ENCODE assay signal across 15 cellular contexts in the genomic region with DNA sequence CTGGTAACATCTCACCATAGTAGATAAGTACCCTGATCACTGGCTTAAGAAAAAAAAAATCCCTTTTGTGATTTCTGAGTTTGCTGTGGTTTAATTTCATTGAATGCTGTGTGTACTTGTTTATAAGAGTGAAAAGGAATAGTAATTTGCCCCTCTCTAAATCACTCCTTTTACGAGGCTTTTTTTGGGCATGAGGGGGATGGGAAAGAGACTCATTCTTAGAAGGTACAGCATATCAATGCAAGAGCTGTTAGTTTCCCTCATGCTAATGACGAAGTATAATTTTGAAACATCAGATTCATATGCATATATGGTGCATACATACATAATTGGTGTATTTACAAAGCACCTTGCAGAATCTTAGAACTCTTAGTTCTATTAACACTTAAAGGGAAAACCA. TPM values are rescaled to one million over a fixed set of nuclear protein-coding genes. Genes with fewer than 3 reads are reported as not detected.
A peak's percentile ranks its signal among the peaks of the same experiment; 100 is the strongest.
DNase-seq lines count a peak whose midpoint lies in the region; ATAC-seq and TF ChIP-seq lines count a peak whose summit lies in the region.
"Had no signal": no experiment of that assay in that cellular context is flagged by ENCODE, and none has a peak within 500 bp of the region (broad histone marks: within the 10 kb centered on the region; RNA-seq: fewer than 3 reads in every experiment).

No MANE protein-coding gene starts in this region.

- H3K27ac Mint-ChIP-seq in natural killer cell, result no peak overlapping the region
- H3K27ac Mint-ChIP-seq in activated CD4-positive, alpha-beta T cell treated with anti-CD3 and anti-CD28 coated beads for 36 hours, result no peak overlapping the region

- POLR2A ChIA-PET in activated CD4-positive, alpha-beta T cell treated with anti-CD3 and anti-CD28 coated beads for 36 hours (lab: Charles Lee), result no interaction called here
- POLR2A ChIA-PET in HEK293T (lab: Yijun Ruan, JAX), result no interaction called here

- CTCF ChIA-PET in activated CD4-positive, alpha-beta T cell treated with anti-CD3 and anti-CD28 coated beads for 36 hours (lab: Charles Lee), result no interaction called here
- CTCF ChIA-PET in HEK293T (lab: Yijun Ruan, JAX), result interaction anchor here (0.6 kb wide), 1 partner anchor 166 kb away, joined by 5 read pairs; no protein-coding TSS in a partner anchor

- TF ChIP-seq POLR2A in uterus (IDR thresholded peaks at IDR 0.05), result no peak

- H3K27me3 Mint-ChIP-seq in natural killer cell (ENCODE audit: low read depth in 2 of 2), result peaks cover 17 to 30% of the 10 kb centered on the region in 2 donors
- H3K27me3 Mint-ChIP-seq in activated CD4-positive, alpha-beta T cell treated with anti-CD3 and anti-CD28 coated beads for 36 hours, result peaks cover 14% of the 10 kb centered on the region

- TF ChIP-seq CTCF in left ventricle myocardium inferior (IDR thresholded peaks at IDR 0.05; ENCODE audit: borderline replicate concordance) (no peak), dorsolateral prefrontal cortex (IDR thresholded peaks at IDR 0.05 in 54 of 56, conservative IDR thresholded peaks at IDR 0.05 in 2 of 56; ENCODE audit: low read depth in 1 of 56, partially characterized antibody in 56 of 56) (no peak), natural killer cell (IDR thresholded peaks at IDR 0.05) (no peak), uterus (IDR thresholded peaks at IDR 0.05) (no peak)

- peaks cover 29 to 36% of the 10 kb centered on the region in 2 donors for H3K4me1 Mint-ChIP-seq in natural killer cell
- H3K4me1 Mint-ChIP-seq in activated CD4-positive, alpha-beta T cell treated with anti-CD3 and anti-CD28 coated beads for 36 hours, result peaks cover 22% of the 10 kb centered on the region

- H3K27me3 ChIP-seq in left ventricle myocardium inferior (ENCODE audit: low read depth), result no peaks in the 10 kb centered on the region
- H3K27me3 ChIP-seq in dorsolateral prefrontal cortex, result no peaks in the 10 kb centered on the region
- H3K27me3 ChIP-seq in uterus, result no peaks in the 10 kb centered on the region
- H3K27me3 ChIP-seq: Peyer's patch, tibial nerve had no signal

- H3K9me3 ChIP-seq in left ventricle myocardium inferior (replicated peaks) (peaks cover 11% of the 10 kb centered on the region), uterus (no peaks in the 10 kb centered on the region)
- H3K9me3 ChIP-seq: Peyer's patch had no signal

- intact Hi-C loops in left ventricle myocardium inferior (cut with micrococcal nuclease), result no loop called here
- intact Hi-C loops in cardiac septum (cut with DNase I), result loop anchor here (5.0 to 10.0 kb wide), 4 partner anchors 35 to 317 kb away; a partner anchor contains a TSS
- intact Hi-C loops in dorsolateral prefrontal cortex (cut with DNase I), result loop anchor here (5.0 to 10.0 kb wide), 9 partner anchors 55 to 380 kb away; a partner anchor contains a TSS
- intact Hi-C loops in natural killer cell (cut with micrococcal nuclease), result loop anchor here (5.0 to 10.0 kb wide), 2 partner anchors 315 to 1147 kb away; a partner anchor contains a TSS
- intact Hi-C loops in uterus (cut with DNase I; ENCODE audit: low total_unique reads), result no loop called here
- intact Hi-C loops in activated CD4-positive, alpha-beta T cell treated with anti-CD3 and anti-CD28 coated beads for 36 hours (cut with DNase I, micrococcal nuclease), result loop anchor here (5.0 to 10.0 kb wide), 5 partner anchors 165 to 1147 kb away; a partner anchor contains a TSS

- H3K27ac ChIP-seq in left ventricle myocardium inferior (replicated peaks), result peak overlapping the region; percentile 90
- peak overlapping the region in 57 of 59 donors; percentile 53 to 98 (median 90) for H3K27ac ChIP-seq in dorsolateral prefrontal cortex
- H3K27ac ChIP-seq in uterus, result peak overlapping the region; percentile 46 to 86

- H3K36me3 Mint-ChIP-seq in natural killer cell, result no peaks in the 10 kb centered on the region
- H3K36me3 Mint-ChIP-seq in activated CD4-positive, alpha-beta T cell treated with anti-CD3 and anti-CD28 coated beads for 36 hours (ENCODE audit: low read depth), result no peaks in the 10 kb centered on the region

- no peaks in the 10 kb centered on the region for H3K9me3 Mint-ChIP-seq in natural killer cell
- no peaks in the 10 kb centered on the region for H3K9me3 Mint-ChIP-seq in activated CD4-positive, alpha-beta T cell treated with anti-CD3 and anti-CD28 coated beads for 36 hours (ENCODE audit: low read depth)

- ATAC-seq in natural killer cell, result no peak
- no peak for ATAC-seq in activated CD4-positive, alpha-beta T cell treated with anti-CD3 and anti-CD28 coated beads for 36 hours
- ATAC-seq: naive thymus-derived CD4-positive, alpha-beta T cell had no signal

- DNase-seq in left ventricle myocardium inferior (no peak), cardiac septum (ENCODE audit: low spot score) (no peak), dorsolateral prefrontal cortex (no peak), natural killer cell (no peak), uterus (no peak), HEK293T (ENCODE audit: extremely low spot score) (no peak), glomerular visceral epithelial cell (ENCODE audit: extremely low spot score) (no peak)
- no peak for DNase-seq in activated CD4-positive, alpha-beta T cell treated with anti-CD3 and anti-CD28 coated beads for 36 hours
- DNase-seq: DMS153; kidney glomerular epithelial cell; naive thymus-derived CD4-positive, alpha-beta T cell; NCI-H446; Peyer's patch; T-helper 1 cell had no signal

- peaks cover 65% of the 10 kb centered on the region for H3K4me1 ChIP-seq in left ventricle myocardium inferior
- peaks cover 0 to 5% of the 10 kb centered on the region in 2 donors for H3K4me1 ChIP-seq in uterus

- peak overlapping the region; percentile 30 for H3K4me3 Mint-ChIP-seq in natural killer cell
- no peak overlapping the region for H3K4me3 Mint-ChIP-seq in activated CD4-positive, alpha-beta T cell treated with anti-CD3 and anti-CD28 coated beads for 36 hours

- H3K36me3 ChIP-seq in left ventricle myocardium inferior (no peaks in the 10 kb centered on the region), uterus (no peaks in the 10 kb centered on the region)
- H3K36me3 ChIP-seq: Peyer's patch, tibial nerve had no signal

- peak overlapping the region; percentile 11 for H3K4me3 ChIP-seq in left ventricle myocardium inferior
- peak overlapping the region in 48 of 59 donors; percentile 0 to 88 (median 26) for H3K4me3 ChIP-seq in dorsolateral prefrontal cortex
- H3K4me3 ChIP-seq in uterus, result peak overlapping the region; percentile 1 to 3
- H3K4me3 ChIP-seq: Peyer's patch had no signal

TF ChIP-seq in HEK293T, 16 proteins besides CTCF, POLR2A, EP300 and RAD21:
- TF ChIP-seq L3MBTL2 (conservative IDR thresholded peaks at IDR 0.05) (no peak), CTBP1 (IDR thresholded peaks at IDR 0.05; ENCODE audit: borderline replicate concordance) (no peak), HDGF (IDR thresholded peaks at IDR 0.05; ENCODE audit: borderline replicate concordance) (no peak), SUZ12 (IDR thresholded peaks at IDR 0.05) (no peak), FOXM1 (IDR thresholded peaks at IDR 0.05; ENCODE audit: borderline replicate concordance) (no peak), BHLHE40 (IDR thresholded peaks at IDR 0.05; ENCODE audit: borderline replicate concordance) (no peak), LEF1 (IDR thresholded peaks at IDR 0.05; ENCODE audit: borderline replicate concordance) (no peak), NFRKB (IDR thresholded peaks at IDR 0.05) (no peak), ELF4 (IDR thresholded peaks at IDR 0.05) (no peak), TARDBP (IDR thresholded peaks at IDR 0.05) (no peak)
TF ChIP-seq in HEK293T: peak in this region for 0.

RNA-seq across cellular contexts. Expression of a gene that starts 2.4 kb away (rescaled TPM):
- total RNA-seq in left ventricle myocardium inferior (27.0 TPM), cardiac septum (22.6 TPM), dorsolateral prefrontal cortex (100 to 1,000 TPM in 103 of 120 experiments, 10 to 100 TPM in 17; 60.7 to 602 (median 176) TPM), natural killer cell (1 to 10 TPM; 7.1 to 8.3 (median 7.9) TPM), uterus (10 to 100 TPM; 58.2 to 75.0 (median 63.0) TPM)
- 10 to 100 TPM in 1 of 2 experiments, 1 to 10 TPM in 1; 9.7 to 10.4 TPM for total RNA-seq in activated CD4-positive, alpha-beta T cell treated with anti-CD3 and anti-CD28 coated beads for 36 hours

Comparison
In these comparisons a context has a peak if more than half of its experiments do, and no peak if none do; other contexts are left out.
1. intact Hi-C loops: an anchor here in cardiac septum (5.0 to 10.0 kb wide), dorsolateral prefrontal cortex (5.0 to 10.0 kb wide), natural killer cell (5.0 to 10.0 kb wide) and activated CD4-positive, alpha-beta T cell treated with anti-CD3 and anti-CD28 coated beads for 36 hours (5.0 to 10.0 kb wide); none called in left ventricle myocardium inferior and uterus.